In the genomic region with DNA sequence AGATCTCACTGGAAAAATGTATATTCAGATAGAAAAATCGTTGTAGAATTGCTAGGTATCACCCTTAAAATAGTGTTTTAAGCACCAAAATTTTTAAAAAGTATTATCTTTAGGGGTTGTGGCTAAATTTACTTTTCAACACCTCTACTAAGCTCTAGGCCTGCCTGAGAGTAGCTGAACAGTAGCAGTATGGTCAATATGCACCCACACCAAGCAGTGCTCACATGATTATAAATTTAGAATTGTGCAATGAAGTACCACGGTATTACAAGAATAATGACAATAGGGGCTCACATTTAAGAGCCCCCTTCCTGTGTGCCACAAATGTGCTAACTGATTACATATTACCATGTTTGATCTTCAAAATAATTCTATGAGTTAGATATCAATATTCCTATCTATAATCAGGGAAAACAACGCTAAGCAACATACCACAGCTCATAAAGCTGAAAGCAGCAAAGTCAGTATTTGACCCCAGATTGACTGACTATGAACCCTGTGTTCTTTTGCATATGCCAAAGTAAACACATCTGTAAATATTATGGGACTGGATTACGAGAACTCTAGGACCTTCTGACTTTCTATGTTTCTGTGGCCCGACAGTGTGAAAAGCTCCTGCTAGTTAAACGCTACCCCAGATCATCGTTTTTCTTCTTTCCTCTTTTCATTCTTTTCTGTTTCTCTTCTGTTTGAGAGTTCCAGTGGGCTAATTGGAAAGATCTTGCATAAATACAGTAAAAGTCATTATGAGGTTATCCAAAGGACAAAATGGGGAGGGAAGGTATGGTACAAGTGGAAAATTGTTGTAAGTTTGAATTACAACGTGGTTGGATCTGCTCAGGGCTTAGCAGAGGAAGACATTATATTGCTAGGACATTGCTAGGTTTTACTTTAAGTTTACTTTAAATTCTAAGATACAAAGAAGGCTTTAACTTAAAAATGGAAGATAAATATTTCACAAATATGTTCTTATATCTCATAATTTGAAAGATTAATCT, we compare ENCODE assay signal across 19 cellular contexts.
"Had no signal": no experiment of that assay in that cellular context is flagged by ENCODE, and none has a peak within 500 bp of the region (broad histone marks: within the 10 kb centered on the region; RNA-seq: fewer than 3 reads in every experiment).

No MANE protein-coding gene starts in this region.

- H3K4me3 ChIP-seq: left lung, mucosa of descending colon, transverse colon, uterus had no signal

- H3K9me3 ChIP-seq: left lung, mucosa of descending colon, transverse colon, uterus had no signal

- DNase-seq: activated B cell treated with CpG ODN at 0.5 μM for 24 hours; activated CD4-positive, alpha-beta memory T cell treated with anti-CD3 and anti-CD28 coated beads for 36 hours; activated CD4-positive, alpha-beta T cell treated with anti-CD3 and anti-CD28 coated beads for 4 hours; activated CD8-positive, alpha-beta memory T cell treated with anti-CD3 and anti-CD28 coated beads, Interleukin-2, amount 10 ng/mL, durations not matched to agents 7 days and 5 days; activated naive CD4-positive, alpha-beta T cell treated with Interleukin-2 at 50 U/mL for 16 hours; activated naive CD8-positive, alpha-beta T cell treated with anti-CD3 and anti-CD28 coated beads, Interleukin-2, amount 10 ng/mL, durations not matched to agents 7 days and 5 days; brain microvascular endothelial cell; cortex of kidney; hippocampal formation; islet precursor cell; left lung; mucosa of descending colon; naive B cell; retina; stimulated activated naive CD8-positive, alpha-beta T cell treated with anti-CD3 and anti-CD28 coated beads, Interleukin-15, Interleukin-2, amounts not matched to agents 100 U/mL and 50 U/mL, for 24 hours; transverse colon; uterus had no signal

- H3K27ac Mint-ChIP-seq: activated B cell treated with CpG ODN at 0.5 μM for 24 hours; activated CD4-positive, alpha-beta memory T cell treated with anti-CD3 and anti-CD28 coated beads for 36 hours; activated CD8-positive, alpha-beta memory T cell treated with anti-CD3 and anti-CD28 coated beads, Interleukin-2, amount 10 ng/mL, durations not matched to agents 7 days and 5 days; activated naive CD8-positive, alpha-beta T cell treated with anti-CD3 and anti-CD28 coated beads, Interleukin-2, amount 10 ng/mL, durations not matched to agents 7 days and 5 days; memory B cell had no signal

- H3K4me1 ChIP-seq: left lung, parathyroid adenoma, uterus had no signal

- H3K27me3 Mint-ChIP-seq: activated B cell treated with CpG ODN at 0.5 μM for 24 hours; activated CD4-positive, alpha-beta memory T cell treated with anti-CD3 and anti-CD28 coated beads for 36 hours; activated CD8-positive, alpha-beta memory T cell treated with anti-CD3 and anti-CD28 coated beads, Interleukin-2, amount 10 ng/mL, durations not matched to agents 7 days and 5 days; memory B cell; naive B cell had no signal

- H3K4me3 Mint-ChIP-seq: activated B cell treated with CpG ODN at 0.5 μM for 24 hours; activated CD4-positive, alpha-beta memory T cell treated with anti-CD3 and anti-CD28 coated beads for 36 hours; activated CD8-positive, alpha-beta memory T cell treated with anti-CD3 and anti-CD28 coated beads, Interleukin-2, amount 10 ng/mL, durations not matched to agents 7 days and 5 days; activated naive CD8-positive, alpha-beta T cell treated with anti-CD3 and anti-CD28 coated beads, Interleukin-2, amount 10 ng/mL, durations not matched to agents 7 days and 5 days; memory B cell; naive B cell had no signal

- H3K4me1 Mint-ChIP-seq: activated B cell treated with CpG ODN at 0.5 μM for 24 hours; activated CD8-positive, alpha-beta memory T cell treated with anti-CD3 and anti-CD28 coated beads, Interleukin-2, amount 10 ng/mL, durations not matched to agents 7 days and 5 days; activated naive CD8-positive, alpha-beta T cell treated with anti-CD3 and anti-CD28 coated beads, Interleukin-2, amount 10 ng/mL, durations not matched to agents 7 days and 5 days; memory B cell; naive B cell had no signal

- H3K36me3 Mint-ChIP-seq: activated CD4-positive, alpha-beta memory T cell treated with anti-CD3 and anti-CD28 coated beads for 36 hours; activated CD8-positive, alpha-beta memory T cell treated with anti-CD3 and anti-CD28 coated beads, Interleukin-2, amount 10 ng/mL, durations not matched to agents 7 days and 5 days; activated naive CD8-positive, alpha-beta T cell treated with anti-CD3 and anti-CD28 coated beads, Interleukin-2, amount 10 ng/mL, durations not matched to agents 7 days and 5 days; memory B cell; naive B cell had no signal

- H3K36me3 ChIP-seq: brain microvascular endothelial cell, left lung, transverse colon, uterus had no signal

- ATAC-seq: activated CD8-positive, alpha-beta memory T cell treated with anti-CD3 and anti-CD28 coated beads, Interleukin-2, amount 10 ng/mL, durations not matched to agents 7 days and 5 days; left lung; mucosa of descending colon; stimulated activated naive CD8-positive, alpha-beta T cell treated with anti-CD3 and anti-CD28 coated beads, Interleukin-15, Interleukin-2, amounts not matched to agents 100 U/mL and 50 U/mL, for 24 hours had no signal

- H3K27me3 ChIP-seq: brain microvascular endothelial cell, left lung, transverse colon, uterus had no signal

- H3K27ac ChIP-seq: brain microvascular endothelial cell, left lung, parathyroid adenoma, transverse colon, uterus had no signal

- H3K9me3 Mint-ChIP-seq: activated naive CD8-positive, alpha-beta T cell treated with anti-CD3 and anti-CD28 coated beads, Interleukin-2, amount 10 ng/mL, durations not matched to agents 7 days and 5 days; memory B cell had no signal
